Comparison of ENCODE assay signal across 8 cellular contexts in genomic region chr17:82520041-82520910, GRCh38. TPM values are rescaled to one million over a fixed set of nuclear protein-coding genes. Genes with fewer than 3 reads are reported as not detected.
DNase-seq lines count a peak whose midpoint lies in the region; ATAC-seq and TF ChIP-seq lines count a peak whose summit lies in the region.

No MANE protein-coding gene starts in this region.

- ATAC-seq in HG03135 (IDR thresholded peaks at IDR 0.05; ENCODE audit: unreplicated experiment) (peak; percentile 21), lower lobe of right lung (peak in 1 of 2 donors; percentile 2), HG03571 (IDR thresholded peaks at IDR 0.05; ENCODE audit: unreplicated experiment) (no peak), GM18519 (IDR thresholded peaks at IDR 0.05; ENCODE audit: low FRiP score, unreplicated experiment) (no peak)

- H3K27me3 ChIP-seq in colonic mucosa (no peaks in the 10 kb centered on the region), lower lobe of right lung (ENCODE audit: low read depth) (no peaks in the 10 kb centered on the region)

- peak overlapping the region; percentile 49 to 76 for H3K9ac ChIP-seq in colonic mucosa (ENCODE audit: low read depth in 2 of 2, low read length in 2 of 2)

- no peaks in the 10 kb centered on the region for H3K4me1 ChIP-seq in colonic mucosa
- H3K4me1 ChIP-seq in lower lobe of right lung, result peaks cover 50% of the 10 kb centered on the region

- H3K4me3 ChIP-seq in colonic mucosa (peak overlapping the region; percentile 96), lower lobe of right lung (peak overlapping the region; percentile 87)

- no peaks in the 10 kb centered on the region for H3K9me3 ChIP-seq in colonic mucosa
- H3K9me3 ChIP-seq in lower lobe of right lung, result no peaks in the 10 kb centered on the region

- intact Hi-C loops in colonic mucosa (cut with DNase I), result no loop called here
- intact Hi-C loops in lower lobe of right lung (cut with DNase I), result no loop called here

- H3K36me3 ChIP-seq in colonic mucosa (no peaks in the 10 kb centered on the region), lower lobe of right lung (no peaks in the 10 kb centered on the region)

- DNase-seq in GM10266 (ENCODE audit: extremely low spot score) (peak; percentile 74), colonic mucosa (peak; percentile 39), lower lobe of right lung (peak; percentile 55)
- DNase-seq in stimulated activated naive CD4-positive, alpha-beta T cell (lab: John Stamatoyannopoulos, UW), result peak in 4 of 6 experiments; percentile 36 to 58 (median 48)

- H3K27ac ChIP-seq in VCaP (peak overlapping the region; percentile 96), colonic mucosa (peak overlapping the region; percentile 61), lower lobe of right lung (peak overlapping the region; percentile 86)

- TF ChIP-seq CTCF in GM10266 (IDR thresholded peaks at IDR 0.05; ENCODE audit: control insufficient read depth, insufficient read depth, low read depth, missing control alignments) (no peak), VCaP (conservative IDR thresholded peaks at IDR 0.05) (no peak), colonic mucosa (IDR thresholded peaks at IDR 0.05) (no peak), lower lobe of right lung (IDR thresholded peaks at IDR 0.05) (no peak)

RNA-seq across cellular contexts. Expression of gene FOXK2, which starts 0.7 kb away (rescaled TPM):
- total RNA-seq in colonic mucosa (10 to 100 TPM; 34.8 to 44.5 TPM), lower lobe of right lung (60.1 TPM)
